In genomic region chr19:57050863-57051262, GRCh38 we compare ENCODE assay signal across 7 cellular contexts.
"Had no signal": no experiment of that assay in that cellular context is flagged by ENCODE, and none has a peak within 500 bp of the region (broad histone marks: within the 10 kb centered on the region; RNA-seq: fewer than 3 reads in every experiment).

No MANE protein-coding gene starts in this region.

- DNase-seq: IMR-90, KBM-7, KG1 had no signal

- H3K9ac ChIP-seq: KMS-11 had no signal

- ATAC-seq: K562 had no signal

- H3K4me3 ChIP-seq: K562 had no signal

- FAIRE-seq: HTR-8/SVneo, K562 had no signal

- H3K27ac ChIP-seq: HL-60, KMS-11 had no signal

- H3K4me2 ChIP-seq: KMS-11 had no signal
